In the genomic region with DNA sequence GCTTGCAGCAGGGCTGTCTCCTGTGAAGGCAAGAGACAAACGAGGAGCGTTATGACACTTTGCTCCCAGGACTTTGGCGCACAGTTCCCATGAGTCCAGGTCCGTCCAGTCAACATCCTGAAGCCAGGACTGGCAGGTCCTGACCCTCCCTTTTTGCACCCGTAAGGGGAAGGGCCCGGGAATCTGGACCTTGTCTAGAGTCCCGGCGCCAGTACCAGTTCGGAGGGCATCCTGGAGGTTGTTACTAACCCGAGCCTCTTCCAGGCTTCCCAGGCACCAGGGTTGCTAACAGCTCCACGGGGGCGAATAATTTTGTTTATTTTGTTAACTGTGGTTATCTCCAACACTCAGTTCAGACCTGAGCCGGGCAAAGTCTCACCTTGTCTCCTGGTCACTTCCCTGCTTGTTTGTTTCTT, we compare ENCODE assay signal across 8 cellular contexts. TPM values are rescaled to one million over a fixed set of nuclear protein-coding genes. Genes with fewer than 3 reads are reported as not detected.
A peak's percentile ranks its signal among the peaks of the same experiment; 100 is the strongest.
DNase-seq lines count a peak whose midpoint lies in the region; ATAC-seq, FAIRE-seq and TF ChIP-seq lines count a peak whose summit lies in the region.

No MANE protein-coding gene starts in this region.

- TF ChIP-seq RAD21 in H1 (IDR thresholded peaks at IDR 0.05 in 1 of 2, conservative IDR thresholded peaks at IDR 0.05 in 1 of 2; ENCODE audit: low read depth in 2 of 2, low read length in 2 of 2): no peak

- ATAC-seq in PC-3: peak; percentile 25
- peak; percentile 54 for ATAC-seq in aorta (ENCODE audit: low FRiP score)
- no peak for ATAC-seq in GM21367 (IDR thresholded peaks at IDR 0.05; ENCODE audit: unreplicated experiment)
- no peak for ATAC-seq in GM21390 (IDR thresholded peaks at IDR 0.05; ENCODE audit: unreplicated experiment)

- H3K14ac ChIP-seq in H1 (ENCODE audit: insufficient read length): no peak overlapping the region

- H3K9me2 ChIP-seq in PC-3 (replicated peaks; ENCODE audit: low read length): no peaks in the 10 kb centered on the region

- intact Hi-C loops in PC-3 (cut with micrococcal nuclease) (loop anchor here (1.0 to 5.0 kb wide), 3 partner anchors 136 to 379 kb away; no protein-coding TSS in a partner anchor), aorta (cut with DNase I) (loop anchor here (5.0 to 10.0 kb wide), 4 partner anchors 119 to 309 kb away; partner anchors contain the start of genes CNN3 (in 1 of the 2) and TLCD4 (in 1 of the 2)), posterior vena cava (cut with DNase I) (loop anchor here in 1 of 2 donors (10.0 kb wide), 2 partner anchors 119 to 149 kb away; partner anchors contain the start of gene TLCD4)

- TF ChIP-seq CTCF in PC-3 (conservative IDR thresholded peaks at IDR 0.05; ENCODE audit: low read depth, low read length): no peak
- no peak for TF ChIP-seq CTCF in H1 (IDR thresholded peaks at IDR 0.05; ENCODE audit: control extremely low read depth in 1 of 3, insufficient read depth in 1 of 3, low read depth in 1 of 3, low read length in 3 of 3)

- H3K36me3 ChIP-seq in PC-3 (ENCODE audit: low read depth, low read length): no peaks in the 10 kb centered on the region
- no peaks in the 10 kb centered on the region for H3K36me3 ChIP-seq in H1 (ENCODE audit: control insufficient read depth in 2 of 4, insufficient read depth in 4 of 4, low read length in 3 of 4)
- no peaks in the 10 kb centered on the region for H3K36me3 ChIP-seq in aorta (ENCODE audit: control insufficient read depth in 1 of 2, insufficient read depth in 2 of 2, low read length in 1 of 2)

- BruUV-seq in PC-3 (replicated peaks; lab: Mats Ljungman, UMichigan): TSS peak; percentile 77

- no peak overlapping the region for H4K8ac ChIP-seq in H1 (ENCODE audit: extremely low read depth, insufficient read depth, low read length)

- H2BK12ac ChIP-seq in H1 (ENCODE audit: low read depth, low read length): 0 out of 2 replicates have a peak overlapping the region, but pooled peaks have one; percentile 23

- no peak overlapping the region for H3K18ac ChIP-seq in H1 (ENCODE audit: extremely low read depth, low read length)

- H3K4me1 ChIP-seq in PC-3 (ENCODE audit: insufficient read depth, low read length): peaks cover 32% of the 10 kb centered on the region
- peaks cover 0 to 4% (median 1%) of the 10 kb centered on the region in 4 experiments; a peak in 4 of 7 replicates for H3K4me1 ChIP-seq in H1 (replicated peaks in 1 of 4; ENCODE audit: control insufficient read depth in 3 of 4, insufficient read depth in 4 of 4, low read length in 3 of 4)
- H3K4me1 ChIP-seq in mononuclear cell (ENCODE audit: insufficient read depth, low read length): peaks cover 20% of the 10 kb centered on the region
- peaks cover 3 to 4% of the 10 kb centered on the region in 2 donors for H3K4me1 ChIP-seq in aorta (ENCODE audit: control insufficient read depth in 1 of 2, insufficient read depth in 2 of 2, low read length in 2 of 2)

- CTCF ChIA-PET in PC-3 (lab: Charles Lee): interaction anchor here (0.6 to 2.0 kb wide), 22 partner anchors 10 to 379 kb away, joined by 3 to 51 read pairs (median 5); partner anchors contain the start of genes ALG14 and TLCD4
- CTCF ChIA-PET in H1 (lab: Charles Lee; ENCODE audit: partially characterized antibody): interaction anchor here (0.9 to 2.9 kb wide), 21 partner anchors 10 to 379 kb away, joined by 3 to 20 read pairs (median 5); partner anchors contain the start of genes ALG14 and TLCD4

- H3K79me1 ChIP-seq in H1 (ENCODE audit: low read depth, low read length): no peaks in the 10 kb centered on the region

- H2AK5ac ChIP-seq in H1 (ENCODE audit: low read depth, low read length): no peak overlapping the region

- H3K23me2 ChIP-seq in H1 (ENCODE audit: low read depth, low read length): peaks cover 9% of the 10 kb centered on the region; the same call in 1 of the 2 replicates

- no peak for TF ChIP-seq EP300 in H1 (IDR thresholded peaks at IDR 0.05; ENCODE audit: borderline replicate concordance in 1 of 2, low read depth in 2 of 2, low read length in 2 of 2)

- peak overlapping the region; percentile 72 for H3K4ac ChIP-seq in H1 (replicated peaks; ENCODE audit: insufficient read length, low read depth, low read length)

- H4K20me1 ChIP-seq in PC-3 (ENCODE audit: low read length) (no peaks in the 10 kb centered on the region), H1 (replicated peaks in 1 of 2; ENCODE audit: control insufficient read depth in 1 of 2, insufficient read depth in 2 of 2, low read length in 2 of 2) (peaks cover 0 to 2% of the 10 kb centered on the region in 2 experiments)

- H3K4me3 ChIP-seq in PC-3 (ENCODE audit: low read length) (peak overlapping the region; percentile 94), H1 (ENCODE audit: extremely low read depth in 1 of 4, insufficient read depth in 2 of 4, low read depth in 3 of 4, low read length in 4 of 4) (peak overlapping the region; percentile 58 to 93 (median 78)), mononuclear cell (ENCODE audit: low read length) (peak overlapping the region; percentile 74), aorta (ENCODE audit: low read length in 2 of 2) (peak overlapping the region; percentile 48 to 75)

- H3K9me3 ChIP-seq in PC-3 (ENCODE audit: low read length) (no peaks in the 10 kb centered on the region), H1 (ENCODE audit: insufficient read depth in 2 of 2, low read depth in 1 of 2, low read length in 1 of 2) (no peaks in the 10 kb centered on the region), mononuclear cell (ENCODE audit: low read depth, low read length) (no peaks in the 10 kb centered on the region), aorta (ENCODE audit: control insufficient read depth, low read length) (no peaks in the 10 kb centered on the region)

- H4K91ac ChIP-seq in H1 (replicated peaks; ENCODE audit: insufficient read length, low read length): no peak overlapping the region

- peak overlapping the region; percentile 80; the same call in 1 of the 2 replicates for H2BK5ac ChIP-seq in H1 (ENCODE audit: low read depth, low read length)

- no peaks in the 10 kb centered on the region for H3K27me3 ChIP-seq in PC-3 (ENCODE audit: low read length)
- H3K27me3 ChIP-seq in H1 (replicated peaks in 1 of 4; ENCODE audit: control insufficient read depth in 3 of 4, extremely low read depth in 1 of 4, insufficient read depth in 3 of 4, low read length in 3 of 4): peaks cover 0 to 3% (median 0%) of the 10 kb centered on the region in 4 experiments; a peak in 2 of 7 replicates
- peaks cover 32% of the 10 kb centered on the region for H3K27me3 ChIP-seq in mononuclear cell (ENCODE audit: insufficient read depth, low read length)
- H3K27me3 ChIP-seq in aorta (ENCODE audit: control insufficient read depth in 1 of 2, insufficient read depth in 2 of 2, low read length in 1 of 2): no peaks in the 10 kb centered on the region

- H3K27ac ChIP-seq in PC-3 (ENCODE audit: low read length) (peak overlapping the region; percentile 21; the same call in 1 of the 2 replicates), H1 (ENCODE audit: low read depth, low read length) (no peak overlapping the region), aorta (ENCODE audit: low read depth in 1 of 2, low read length in 2 of 2) (peak overlapping the region; percentile 14 to 85)

- POLR2A ChIA-PET in PC-3 (lab: Charles Lee; ENCODE audit: unreplicated experiment) (interaction anchor here (0.7 to 1.6 kb wide), 5 partner anchors 10 to 379 kb away, joined by 4 to 33 read pairs (median 7); partner anchors contain the start of genes ALG14 and TLCD4), H1 (lab: Charles Lee; ENCODE audit: partially characterized antibody) (interaction anchor here (0.7 to 2.0 kb wide), 7 partner anchors 10 to 379 kb away, joined by 3 to 8 read pairs (median 3); partner anchors contain the start of gene TLCD4)

- no peak for TF ChIP-seq POLR2A in H1 (IDR thresholded peaks at IDR 0.05; ENCODE audit: control extremely low read depth in 1 of 2, low read depth in 2 of 2, low read length in 2 of 2)

- H2BK20ac ChIP-seq in H1 (ENCODE audit: low read length): no peak overlapping the region

- peak overlapping the region; percentile 53 for H3K23ac ChIP-seq in H1 (ENCODE audit: insufficient read length)

- H2BK120ac ChIP-seq in H1 (replicated peaks; ENCODE audit: low read depth, low read length): no peak overlapping the region

- WGBS in H1 (ENCODE audit: extremely low coverage in 1 of 2, insufficient coverage in 1 of 2, insufficient read length in 1 of 2, insufficient replicate concordance in 2 of 2, low coverage in 1 of 2, low lambda C conversion rate in 2 of 2, missing lambda C conversion rate in 1 of 2), 2 experiments: 15% methylated on average over 13 of the region's 13 CpGs; no CpG with 5 or more reads in 1 of the 2 experiments
- WGBS in aorta, 2 donors: 1% methylated on average over 13 of the region's 13 CpGs

- DNase-seq in DMS53 treated with DMSO at 0.1 percent for 48 hours (lab: John Stamatoyannopoulos, UW; ENCODE audit: unreplicated experiment) (peak; percentile 72), PC-3 (peak; percentile 27), H1 (ENCODE audit: low read depth in 1 of 2, low spot score in 2 of 2) (peak in 1 of 2 experiments; percentile 59), aorta (peak in 1 of 2 donors; percentile 54), posterior vena cava (ENCODE audit: low spot score) (no peak)

- no peak overlapping the region for H3K56ac ChIP-seq in H1 (replicated peaks; ENCODE audit: insufficient read length, low read depth, low read length)

- no peak overlapping the region for H2BK15ac ChIP-seq in H1 (ENCODE audit: low read length)

- peak overlapping the region; percentile 66 for H3K9ac ChIP-seq in PC-3 (ENCODE audit: low read length)
- 0 out of 7 replicates have a peak overlapping the region, but pooled peaks of 2 of the 4 experiments have one; percentile 34 to 45 for H3K9ac ChIP-seq in H1 (replicated peaks in 1 of 4; ENCODE audit: extremely low read depth in 1 of 4, low read depth in 3 of 4, low read length in 3 of 4)

- H3K79me2 ChIP-seq in PC-3 (ENCODE audit: low read length) (peaks cover 31% of the 10 kb centered on the region), H1 (ENCODE audit: control insufficient read depth in 1 of 2, insufficient read depth in 2 of 2, low read length in 2 of 2) (peaks cover 0 to 13% of the 10 kb centered on the region in 2 experiments; a peak in 2 of 4 replicates)

- no peak for FAIRE-seq in H1 (lab: Jason Lieb, UNC)

- H3F3A ChIP-seq in PC-3 (ENCODE audit: low read length, unreplicated experiment): no peaks in the 10 kb centered on the region

- H2AFZ ChIP-seq in PC-3 (ENCODE audit: low read length): peak overlapping the region; percentile 92
- H2AFZ ChIP-seq in H1 (ENCODE audit: low read length): peak overlapping the region; percentile 85

- no peak overlapping the region for H4K5ac ChIP-seq in H1 (ENCODE audit: insufficient read length, low read depth, low read length)

- peak overlapping the region; percentile 88 for H3K4me2 ChIP-seq in PC-3 (ENCODE audit: low read length)
- peak overlapping the region; percentile 76 to 93 for H3K4me2 ChIP-seq in H1 (ENCODE audit: insufficient read depth in 1 of 2, low read depth in 2 of 2, low read length in 2 of 2)

RNA-seq across cellular contexts. Expression of gene RWDD3, which starts 0.7 kb away (rescaled TPM):
- 10.3 and 10.4 TPM in 2 replicates for total RNA-seq in PC-3 (2014; rRNA removed)
- 12.3 and 14.5 TPM in 2 replicates for total RNA-seq in H1 (2021; fragmentation: NEBNext Ultra II Directional; extraction: Animal tissue kit (Norgen Biotek cat#: 25700))
- 5.0 and 7.9 TPM in 2 replicates for polyA plus RNA-seq in H1 (2011; rRNA removed)
- polyA plus RNA-seq in H1 (2011; cell fraction: cytosol; rRNA removed): 12.7 TPM
- 5.0 TPM for polyA plus RNA-seq in H1 (2011; cell fraction: nucleus; rRNA removed)
- polyA plus RNA-seq in H1 (2012, experiment 1 of 2): 7.7 to 14.7 TPM (median 10.0 TPM) in 4 replicates
- 5.0 TPM for polyA plus RNA-seq in H1 (2012, experiment 2 of 2)
- polyA plus RNA-seq in H1 (2013, experiment 1 of 2): 20.1 TPM
- polyA plus RNA-seq in H1 (2013, experiment 2 of 2): 17.5 TPM
- polyA minus RNA-seq in H1 (2011; rRNA and poly(A)+ RNA removed): 6.0 and 7.4 TPM in 2 replicates
- polyA minus RNA-seq in H1 (2011; cell fraction: cytosol; rRNA and poly(A)+ RNA removed): 4.9 TPM
- polyA minus RNA-seq in H1 (2011; cell fraction: nucleus; rRNA and poly(A)+ RNA removed): 9.9 TPM
- total RNA-seq in mononuclear cell: 13.7 TPM
- total RNA-seq in aorta: 10 to 100 TPM; 16.7 to 18.3 TPM
- polyA plus RNA-seq in aorta: 10 to 100 TPM; 23.4 to 25.5 TPM
- total RNA-seq in posterior vena cava: 10 to 100 TPM; 17.1 to 17.4 TPM

Comparison
In these comparisons a context has a peak if more than half of its experiments do, and no peak if none do; other contexts are left out.
1. ATAC-seq: peak in PC-3 (single experiment) and aorta (single experiment); none in GM21367 (single experiment) and GM21390 (single experiment).
2. Peak in every context shown above with its lines, with median percentiles within 50 percentile points of each other: H3K4me3 ChIP-seq.